Comparison of ENCODE assay signal across 17 cellular contexts in the genomic region with DNA sequence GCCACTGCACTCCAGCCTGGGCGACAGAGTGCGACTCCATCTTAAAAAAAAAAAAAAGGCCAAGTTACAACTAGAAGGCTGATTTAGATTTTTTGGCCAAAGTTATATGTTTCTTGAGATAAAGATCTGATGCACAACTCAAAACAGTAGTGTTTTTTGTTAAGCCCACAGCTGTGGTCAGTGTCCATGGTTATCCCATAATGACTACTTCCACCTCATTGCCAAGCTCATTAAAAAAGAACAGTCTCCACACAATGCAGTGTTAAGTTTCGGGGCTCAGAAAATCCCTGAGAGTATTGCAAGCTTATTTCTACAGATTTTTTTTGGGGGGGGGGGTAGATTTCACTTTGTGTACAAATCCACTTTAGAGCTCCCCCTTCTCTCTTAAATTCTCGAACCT.
"Had no signal": no experiment of that assay in that cellular context is flagged by ENCODE, and none has a peak within 500 bp of the region (broad histone marks: within the 10 kb centered on the region; RNA-seq: fewer than 3 reads in every experiment).

No MANE protein-coding gene starts in this region.

- ATAC-seq: effector memory CD8-positive, alpha-beta T cell; gastroesophageal sphincter; left lobe of liver; mucosa of descending colon; naive thymus-derived CD8-positive, alpha-beta T cell; right lobe of liver; stimulated activated naive B cell treated with anti-CD40 and anti-IgM and Interleukin-4, amounts not matched to agents 10 μg/mL and 1 μg/mL and 100 μg/mL, for 72 hours had no signal

- H3K4me3 ChIP-seq: esophagus muscularis mucosa, gastroesophageal sphincter, mucosa of descending colon, psoas muscle, right lobe of liver had no signal

- H3K36me3 ChIP-seq: esophagus muscularis mucosa, gastroesophageal sphincter, neutrophil, right lobe of liver had no signal

- H3K9me3 ChIP-seq: esophagus muscularis mucosa, gastroesophageal sphincter, mucosa of descending colon, neutrophil, psoas muscle, right lobe of liver had no signal

- H3K4me1 ChIP-seq: esophagus muscularis mucosa, gastroesophageal sphincter had no signal

- H3K27me3 ChIP-seq: neutrophil, right lobe of liver had no signal

- H3K27ac ChIP-seq: epithelial cell of prostate, esophagus muscularis mucosa, gastroesophageal sphincter, neutrophil, psoas muscle, right lobe of liver had no signal

- DNase-seq: effector memory CD8-positive, alpha-beta T cell; foreskin fibroblast; glutamatergic neuron; islet precursor cell; mammary epithelial cell; mucosa of descending colon; naive thymus-derived CD8-positive, alpha-beta T cell; psoas muscle; retina; right lobe of liver; stimulated activated CD4-positive, alpha-beta T cell treated with anti-CD3 and anti-CD28 coated beads, Interleukin-4, amount 100 ng/mL, for 24 hours; stimulated activated naive B cell treated with anti-CD40 and anti-IgM and Interleukin-4, amounts not matched to agents 10 μg/mL and 1 μg/mL and 100 μg/mL, for 72 hours had no signal
